7 cellular contexts compared by ENCODE assay signal in genomic region chr13:110486880-110487279, GRCh38.
DNase-seq lines count a peak whose midpoint lies in the region; FAIRE-seq and TF ChIP-seq lines count a peak whose summit lies in the region.
"Not testable (repeated sequence)": the region's sequence is repeated elsewhere in the genome, so short reads cannot be mapped to it uniquely, and the experiment has no call there.

No MANE protein-coding gene starts in this region.

- not testable (repeated sequence) for DNase-seq in Caco-2; brain microvascular endothelial cell; endothelial cell (ENCODE audit: low spot score); neural progenitor cell (ENCODE audit: low spot score)
- DNase-seq in RPMI7951 (ENCODE audit: low read depth) (peak; percentile 11), kidney (peak; percentile 13)

- H3K36me3 ChIP-seq in Caco-2 (ENCODE audit: control insufficient read depth, insufficient read depth, low read length); neural progenitor cell: not testable (repeated sequence)
- H3K36me3 ChIP-seq in HUES6 (ENCODE audit: control insufficient read depth, insufficient read depth, low read length) = peaks cover 64% of the 10 kb centered on the region
- H3K36me3 ChIP-seq in brain microvascular endothelial cell (replicated peaks) = peaks cover 97% of the 10 kb centered on the region
- peaks cover 28 to 70% of the 10 kb centered on the region in 2 donors for H3K36me3 ChIP-seq in kidney (ENCODE audit: control insufficient read depth in 1 of 2, insufficient read depth in 2 of 2, low read length in 2 of 2)

- not testable (repeated sequence) for H3K79me2 ChIP-seq in neural progenitor cell (ENCODE audit: low read depth)

- H3K4me1 Mint-ChIP-seq in Caco-2 (ENCODE audit: low read depth, unreplicated experiment) (peaks cover 25% of the 10 kb centered on the region), neural progenitor cell (peaks cover 14% of the 10 kb centered on the region)
- H3K4me1 Mint-ChIP-seq in endothelial cell (ENCODE audit: unreplicated experiment) = not testable (repeated sequence)

- POLR2A ChIA-PET in Caco-2 (lab: Charles Lee) = not testable (repeated sequence)

- not testable (repeated sequence) for H3K9me3 ChIP-seq in Caco-2; HUES6 (ENCODE audit: control insufficient read depth, insufficient read depth, low read depth, low read length); kidney (ENCODE audit: control insufficient read depth in 1 of 2, low read length in 2 of 2); neural progenitor cell (ENCODE audit: low read depth)

- H4K20me1 ChIP-seq in neural progenitor cell (ENCODE audit: low read depth) = peaks cover 34% of the 10 kb centered on the region

- not testable (repeated sequence) for H2AFZ ChIP-seq in neural progenitor cell (replicated peaks)

- FAIRE-seq in kidney (lab: Jason Lieb, UNC) = not testable (repeated sequence)

- H3K9ac ChIP-seq in HUES6 (ENCODE audit: low read length) = peak overlapping the region; percentile 89
- not testable (repeated sequence) for H3K9ac ChIP-seq in kidney (ENCODE audit: low read length in 2 of 2); neural progenitor cell

- not testable (repeated sequence) for H3K4me3 ChIP-seq in Caco-2 (ENCODE audit: low read depth, low read length); HUES6 (ENCODE audit: low read depth, low read length); brain microvascular endothelial cell (ENCODE audit: low read depth, low read length); kidney (ENCODE audit: low read length in 2 of 2); neural progenitor cell

- not testable (repeated sequence) for TF ChIP-seq CTCF in Caco-2 (IDR thresholded peaks at IDR 0.05; ENCODE audit: insufficient read depth in 1 of 2, low read depth in 1 of 2, low read length in 1 of 2, severe bottlenecking in 1 of 2, unreplicated experiment in 1 of 2); brain microvascular endothelial cell (IDR thresholded peaks at IDR 0.05; ENCODE audit: low read depth, low read length, missing control alignments); endothelial cell (IDR thresholded peaks at IDR 0.05; ENCODE audit: unreplicated experiment); kidney (IDR thresholded peaks at IDR 0.05; ENCODE audit: borderline replicate concordance, extremely low read depth, insufficient read depth); neural progenitor cell (IDR thresholded peaks at IDR 0.05)

- H3K27me3 ChIP-seq in Caco-2 (replicated peaks; ENCODE audit: control insufficient read depth, insufficient read depth, low read length); HUES6 (ENCODE audit: control insufficient read depth, insufficient read depth, low read length); brain microvascular endothelial cell (replicated peaks); neural progenitor cell: not testable (repeated sequence)

- H3K4me3 Mint-ChIP-seq in Caco-2 (ENCODE audit: unreplicated experiment) = peak overlapping the region; percentile 51
- H3K4me3 Mint-ChIP-seq in endothelial cell (ENCODE audit: unreplicated experiment); neural progenitor cell: not testable (repeated sequence)

- intact Hi-C loops in Caco-2 (cut with micrococcal nuclease; ENCODE audit: unreplicated experiment) = loop anchor here (1.0 kb wide), 1 partner anchor 40 kb away; no protein-coding TSS in a partner anchor
- intact Hi-C loops in kidney (cut with DNase I) = not testable (repeated sequence)

- not testable (repeated sequence) for H3K9me3 Mint-ChIP-seq in Caco-2 (ENCODE audit: unreplicated experiment); endothelial cell (ENCODE audit: unreplicated experiment); neural progenitor cell

- H3K4me1 ChIP-seq in Caco-2 (peaks cover 45% of the 10 kb centered on the region), HUES6 (ENCODE audit: control insufficient read depth, insufficient read depth, low read length) (peaks cover 39% of the 10 kb centered on the region), neural progenitor cell (peaks cover 18% of the 10 kb centered on the region)
- H3K4me1 ChIP-seq in kidney (ENCODE audit: control insufficient read depth in 1 of 2, insufficient read depth in 1 of 2, low read depth in 1 of 2, low read length in 2 of 2) = not testable (repeated sequence)

- CTCF ChIA-PET in Caco-2 (lab: Charles Lee) = not testable (repeated sequence)

- H3K36me3 Mint-ChIP-seq in Caco-2 (ENCODE audit: insufficient read depth, unreplicated experiment) (peaks cover 22% of the 10 kb centered on the region), endothelial cell (ENCODE audit: low read depth, unreplicated experiment) (peaks cover 78% of the 10 kb centered on the region), neural progenitor cell (peaks cover 22% of the 10 kb centered on the region)

- H3K4me2 ChIP-seq in neural progenitor cell = peak overlapping the region; percentile 34

- in situ Hi-C loops in brain microvascular endothelial cell (cut with HindIII; ENCODE audit: low pct_ligation_motif_present, low sequenced_read_pairs) = not testable (repeated sequence)

- not testable (repeated sequence) for H3K27me3 Mint-ChIP-seq in Caco-2 (ENCODE audit: insufficient read depth, unreplicated experiment); neural progenitor cell (ENCODE audit: insufficient read depth, low read depth)
- H3K27me3 Mint-ChIP-seq in endothelial cell (ENCODE audit: unreplicated experiment) = peaks cover 18% of the 10 kb centered on the region

- H3F3A ChIP-seq in neural progenitor cell (ENCODE audit: low read depth) = peaks cover 19% of the 10 kb centered on the region

- H3K27ac ChIP-seq in HUES6 (ENCODE audit: low read depth, low read length) (peak overlapping the region; percentile 97), brain microvascular endothelial cell (peak overlapping the region; percentile 43)
- H3K27ac ChIP-seq in kidney (ENCODE audit: low read depth in 2 of 2, low read length in 2 of 2); neural progenitor cell: not testable (repeated sequence)

- BruUV-seq in Caco-2 (replicated peaks; lab: Mats Ljungman, UMichigan) = not testable (repeated sequence)

- H3K27ac Mint-ChIP-seq in Caco-2 (ENCODE audit: unreplicated experiment) (peak overlapping the region; percentile 95), endothelial cell (ENCODE audit: unreplicated experiment) (peak overlapping the region; percentile 30), neural progenitor cell (peak overlapping the region; percentile 69)

Comparison
In these comparisons a context has a peak if more than half of its experiments do, and no peak if none do; other contexts are left out.
1. H3K27ac Mint-ChIP-seq: peak in every context shown above with its lines; median percentile 95 in Caco-2; 69 in neural progenitor cell; 30 in endothelial cell.